8 cellular contexts compared by ENCODE assay signal in genomic region chrX:47556045-47556623, GRCh38. TPM values are rescaled to one million over a fixed set of nuclear protein-coding genes. Genes with fewer than 3 reads are reported as not detected.
DNase-seq lines count a peak whose midpoint lies in the region; ATAC-seq, FAIRE-seq and TF ChIP-seq lines count a peak whose summit lies in the region.

No MANE protein-coding gene starts in this region.

- no peak for TF ChIP-seq CTCF in Caco-2 (IDR thresholded peaks at IDR 0.05; ENCODE audit: insufficient read depth in 1 of 2, low read depth in 1 of 2, low read length in 1 of 2, severe bottlenecking in 1 of 2, unreplicated experiment in 1 of 2)

- peak; percentile 89 to 91 for DNase-seq in Caco-2
- peak; percentile 73 for DNase-seq in HTR-8/SVneo (ENCODE audit: insufficient read length, low spot score)
- peak; percentile 63 for DNase-seq in RCC 7860 (ENCODE audit: low spot score)
- peak; percentile 83 for DNase-seq in activated naive CD4-positive, alpha-beta T cell treated with Interleukin-2 at 50 U/mL for 16 hours
- DNase-seq in foreskin melanocyte, result peak; percentile 83
- peak; percentile 89 for DNase-seq in stromal cell of bone marrow (ENCODE audit: low read depth)

- H3K4me1 ChIP-seq in Caco-2 (no peaks in the 10 kb centered on the region), neuron (ENCODE audit: insufficient read depth, low read length) (peaks cover 8% of the 10 kb centered on the region)

- H3K27me3 ChIP-seq in Caco-2 (replicated peaks; ENCODE audit: control insufficient read depth, insufficient read depth, low read length) (no peaks in the 10 kb centered on the region), neuron (ENCODE audit: insufficient read depth, low read length) (no peaks in the 10 kb centered on the region)

- POLR2A ChIA-PET in Caco-2 (lab: Charles Lee), result interaction anchor here (0.6 to 1.2 kb wide), 7 partner anchors 9 to 338 kb away, joined by 3 to 13 read pairs (median 6); partner anchors contain the start of gene ELK1

- H3K4me1 Mint-ChIP-seq in Caco-2 (ENCODE audit: low read depth, unreplicated experiment), result peaks cover 12% of the 10 kb centered on the region

- H3K27ac Mint-ChIP-seq in Caco-2 (ENCODE audit: unreplicated experiment), result peak overlapping the region; percentile 86

- peak overlapping the region; percentile 55 for H3K4me3 ChIP-seq in Caco-2 (ENCODE audit: low read depth, low read length)
- peak overlapping the region; percentile 71 for H3K4me3 ChIP-seq in neuron (ENCODE audit: low read length)

- no peaks in the 10 kb centered on the region for H3K9me3 Mint-ChIP-seq in Caco-2 (ENCODE audit: unreplicated experiment)

- no TSS peak for BruUV-seq in Caco-2 (replicated peaks; lab: Mats Ljungman, UMichigan)

- H2AFZ ChIP-seq in neuron (ENCODE audit: low read depth, low read length), result peak overlapping the region; percentile 81

- H3K36me3 ChIP-seq in Caco-2 (ENCODE audit: control insufficient read depth, insufficient read depth, low read length) (no peaks in the 10 kb centered on the region), neuron (ENCODE audit: insufficient read depth, low read length) (no peaks in the 10 kb centered on the region)

- no peaks in the 10 kb centered on the region for H3K9me3 ChIP-seq in Caco-2
- H3K9me3 ChIP-seq in neuron (ENCODE audit: low read length), result no peaks in the 10 kb centered on the region

- peak overlapping the region; percentile 83 for H3K4me3 Mint-ChIP-seq in Caco-2 (ENCODE audit: unreplicated experiment)

- peaks cover 12% of the 10 kb centered on the region for H3K36me3 Mint-ChIP-seq in Caco-2 (ENCODE audit: insufficient read depth, unreplicated experiment)

- FAIRE-seq in HTR-8/SVneo (lab: Jason Lieb, UNC) (peak; percentile 33), RCC 7860 (lab: Jason Lieb, UNC) (peak; percentile 80)

- H3K27me3 Mint-ChIP-seq in Caco-2 (ENCODE audit: insufficient read depth, unreplicated experiment), result no peaks in the 10 kb centered on the region

- ATAC-seq in GM21390 (IDR thresholded peaks at IDR 0.05; ENCODE audit: unreplicated experiment), result peak; percentile 88

- intact Hi-C loops in Caco-2 (cut with micrococcal nuclease; ENCODE audit: unreplicated experiment), result loop anchor here (1.0 kb wide), 1 partner anchor 15 kb away; no protein-coding TSS in a partner anchor

- CTCF ChIA-PET in Caco-2 (lab: Charles Lee), result interaction anchor here (1.0 to 1.7 kb wide), 3 partner anchors 15 to 88 kb away, joined by 3 to 9 read pairs (median 3); no protein-coding TSS in a partner anchor

RNA-seq across cellular contexts. Expression of gene ARAF, which starts 4.9 kb away (rescaled TPM):
- 65.4 and 68.5 TPM in 2 replicates for total RNA-seq in Caco-2 (2022)

RNA-seq across cellular contexts. Expression of gene TIMP1, which starts 26.1 kb away (rescaled TPM):
- 3.9 and 5.0 TPM in 2 replicates for total RNA-seq in Caco-2 (2022)

Comparison
In these comparisons a context has a peak if more than half of its experiments do, and no peak if none do; other contexts are left out.
1. Peak in every context shown above with its lines: DNase-seq, ATAC-seq and H3K4me3 ChIP-seq.